In the genomic region with DNA sequence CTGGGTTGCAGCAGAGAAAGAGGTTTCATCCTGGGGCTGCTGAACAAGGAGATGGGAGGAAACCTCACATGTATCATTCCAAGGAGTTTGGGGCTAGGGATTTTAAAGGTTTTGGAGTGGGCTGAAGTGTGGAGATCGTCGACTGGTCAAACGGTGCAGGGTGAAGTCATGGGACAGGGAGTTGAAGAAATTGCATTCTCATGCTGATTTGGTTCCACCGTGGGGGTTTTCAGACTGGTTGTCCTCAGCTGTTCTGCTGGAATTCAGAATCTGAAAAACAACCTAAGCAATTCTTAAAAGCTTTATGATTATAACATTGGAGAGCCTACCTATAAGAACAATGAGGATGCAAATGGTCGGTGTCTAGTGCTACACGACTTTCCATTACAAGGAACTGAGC, we compare ENCODE assay signal across 26 cellular contexts.
DNase-seq lines count a peak whose midpoint lies in the region; ATAC-seq, FAIRE-seq and TF ChIP-seq lines count a peak whose summit lies in the region.
"Had no signal": no experiment of that assay in that cellular context is flagged by ENCODE, and none has a peak within 500 bp of the region (broad histone marks: within the 10 kb centered on the region; RNA-seq: fewer than 3 reads in every experiment).

No MANE protein-coding gene starts in this region.

- no peak overlapping the region for H4K5ac ChIP-seq in H1 (ENCODE audit: insufficient read length, low read depth, low read length)

- no peaks in the 10 kb centered on the region for H3K9me2 ChIP-seq in PC-3 (replicated peaks; ENCODE audit: low read length)

- no peak overlapping the region for H3K56ac ChIP-seq in H1 (replicated peaks; ENCODE audit: insufficient read length, low read depth, low read length)

- H3K14ac ChIP-seq in H1 (ENCODE audit: insufficient read length) = no peak overlapping the region

- POLR2A ChIA-PET in PC-3 (lab: Charles Lee; ENCODE audit: unreplicated experiment) = no interaction called here
- POLR2A ChIA-PET in H1 (lab: Charles Lee; ENCODE audit: partially characterized antibody) = no interaction called here

- H3K27me3 ChIP-seq in PC-3 (ENCODE audit: low read length) (no peaks in the 10 kb centered on the region), H1 (replicated peaks in 1 of 4; ENCODE audit: control insufficient read depth in 3 of 4, extremely low read depth in 1 of 4, insufficient read depth in 3 of 4, low read length in 3 of 4) (peaks cover 19 to 45% (median 40%) of the 10 kb centered on the region in 4 experiments), left ventricle myocardium inferior (ENCODE audit: low read depth) (no peaks in the 10 kb centered on the region), aorta (ENCODE audit: control insufficient read depth in 1 of 2, insufficient read depth in 2 of 2, low read length in 1 of 2) (no peaks in the 10 kb centered on the region)
- H3K27me3 ChIP-seq: BLaER1 had no signal

- no peaks in the 10 kb centered on the region for H3K79me2 ChIP-seq in PC-3 (ENCODE audit: low read length)
- no peaks in the 10 kb centered on the region for H3K79me2 ChIP-seq in H1 (ENCODE audit: control insufficient read depth in 1 of 2, insufficient read depth in 2 of 2, low read length in 2 of 2)

- H3K9me3 ChIP-seq in PC-3 (ENCODE audit: low read length) = no peaks in the 10 kb centered on the region
- H3K9me3 ChIP-seq in H1 (ENCODE audit: insufficient read depth in 2 of 2, low read depth in 1 of 2, low read length in 1 of 2) = no peaks in the 10 kb centered on the region
- H3K9me3 ChIP-seq in left ventricle myocardium inferior (replicated peaks) = no peaks in the 10 kb centered on the region
- no peaks in the 10 kb centered on the region for H3K9me3 ChIP-seq in aorta (ENCODE audit: control insufficient read depth, low read length)
- H3K9me3 ChIP-seq: BLaER1, Caco-2 had no signal

- H3K23me2 ChIP-seq in H1 (ENCODE audit: low read depth, low read length) = no peaks in the 10 kb centered on the region

- no peak overlapping the region for H2BK12ac ChIP-seq in H1 (ENCODE audit: low read depth, low read length)

- no peaks in the 10 kb centered on the region for H3K79me1 ChIP-seq in H1 (ENCODE audit: low read depth, low read length)

- H3K4me2 ChIP-seq in PC-3 (ENCODE audit: low read length) = peak overlapping the region; percentile 58
- peak overlapping the region in 1 of 2 experiments; percentile 30; a peak in 1 of 4 replicates for H3K4me2 ChIP-seq in H1 (ENCODE audit: insufficient read depth in 1 of 2, low read depth in 2 of 2, low read length in 2 of 2)
- H3K4me2 ChIP-seq: BLaER1, KMS-11 had no signal

- intact Hi-C loops in PC-3 (cut with micrococcal nuclease) (no loop called here), left ventricle myocardium inferior (cut with micrococcal nuclease) (no loop called here), aorta (cut with DNase I) (loop anchor here in 1 of 2 donors (10.0 kb wide), 1 partner anchor 113 kb away; no protein-coding TSS in a partner anchor)

- H3K4me3 ChIP-seq in PC-3 (ENCODE audit: low read length) = no peak overlapping the region
- no peak overlapping the region for H3K4me3 ChIP-seq in H1 (ENCODE audit: extremely low read depth in 1 of 4, insufficient read depth in 2 of 4, low read depth in 3 of 4, low read length in 4 of 4)
- no peak overlapping the region for H3K4me3 ChIP-seq in fibroblast of the aortic adventitia (ENCODE audit: low read depth, low read length)
- H3K4me3 ChIP-seq in left ventricle myocardium inferior = no peak overlapping the region
- H3K4me3 ChIP-seq in aorta (ENCODE audit: low read length in 2 of 2) = no peak overlapping the region
- H3K4me3 ChIP-seq: BLaER1, SK-N-MC had no signal

- TF ChIP-seq CTCF in PC-3 (conservative IDR thresholded peaks at IDR 0.05; ENCODE audit: low read depth, low read length) = no peak
- TF ChIP-seq CTCF in H1 (IDR thresholded peaks at IDR 0.05; ENCODE audit: control extremely low read depth in 1 of 3, insufficient read depth in 1 of 3, low read depth in 1 of 3, low read length in 3 of 3) = no peak
- no peak for TF ChIP-seq CTCF in fibroblast of the aortic adventitia (IDR thresholded peaks at IDR 0.05; ENCODE audit: insufficient read depth, low read length)
- no peak for TF ChIP-seq CTCF in left ventricle myocardium inferior (IDR thresholded peaks at IDR 0.05; ENCODE audit: borderline replicate concordance)

- H2AFZ ChIP-seq in PC-3 (ENCODE audit: low read length) = no peak overlapping the region
- no peak overlapping the region for H2AFZ ChIP-seq in H1 (ENCODE audit: low read length)

- peak; percentile 70 for FAIRE-seq in H1 (lab: Jason Lieb, UNC)
- FAIRE-seq: GM12891, GM18507, GM19239, HTR-8/SVneo had no signal

- H3K9ac ChIP-seq in PC-3 (ENCODE audit: low read length) = peak overlapping the region; percentile 43
- H3K9ac ChIP-seq in H1 (replicated peaks in 1 of 4; ENCODE audit: extremely low read depth in 1 of 4, low read depth in 3 of 4, low read length in 3 of 4) = no peak overlapping the region
- H3K9ac ChIP-seq: BLaER1, KMS-11 had no signal

- H2BK120ac ChIP-seq in H1 (replicated peaks; ENCODE audit: low read depth, low read length) = no peak overlapping the region

- TF ChIP-seq RAD21 in H1 (IDR thresholded peaks at IDR 0.05 in 1 of 2, conservative IDR thresholded peaks at IDR 0.05 in 1 of 2; ENCODE audit: low read depth in 2 of 2, low read length in 2 of 2) = no peak

- no peak overlapping the region for H2BK20ac ChIP-seq in H1 (ENCODE audit: low read length)

- H3K36me3 ChIP-seq in PC-3 (ENCODE audit: low read depth, low read length) (no peaks in the 10 kb centered on the region), H1 (ENCODE audit: control insufficient read depth in 2 of 4, insufficient read depth in 4 of 4, low read length in 3 of 4) (no peaks in the 10 kb centered on the region), left ventricle myocardium inferior (no peaks in the 10 kb centered on the region), aorta (ENCODE audit: control insufficient read depth in 1 of 2, insufficient read depth in 2 of 2, low read length in 1 of 2) (no peaks in the 10 kb centered on the region)
- H3K36me3 ChIP-seq: BLaER1 had no signal

- H3K4ac ChIP-seq in H1 (replicated peaks; ENCODE audit: insufficient read length, low read depth, low read length) = no peak overlapping the region

- H2BK15ac ChIP-seq in H1 (ENCODE audit: low read length) = no peak overlapping the region

- 66% methylated on average over 6 of the region's 6 CpGs; no CpG with 5 or more reads in 1 of the 2 experiments for WGBS in H1 (ENCODE audit: extremely low coverage in 1 of 2, insufficient coverage in 1 of 2, insufficient read length in 1 of 2, insufficient replicate concordance in 2 of 2, low coverage in 1 of 2, low lambda C conversion rate in 2 of 2, missing lambda C conversion rate in 1 of 2), 2 experiments
- WGBS in aorta, 2 donors = 44% methylated on average over 6 of the region's 6 CpGs

- no TSS peak for BruUV-seq in PC-3 (replicated peaks; lab: Mats Ljungman, UMichigan)

- H2AK5ac ChIP-seq in H1 (ENCODE audit: low read depth, low read length) = no peak overlapping the region

- no peak overlapping the region for H3K23ac ChIP-seq in H1 (ENCODE audit: insufficient read length)

- CTCF ChIA-PET in PC-3 (lab: Charles Lee) = interaction anchor here (1.0 kb wide), 1 partner anchor 106 kb away, joined by 4 read pairs; no protein-coding TSS in a partner anchor
- CTCF ChIA-PET in H1 (lab: Charles Lee; ENCODE audit: partially characterized antibody) = no interaction called here

- H3K18ac ChIP-seq in H1 (ENCODE audit: extremely low read depth, low read length) = no peak overlapping the region

- no peak overlapping the region for H2BK5ac ChIP-seq in H1 (ENCODE audit: low read depth, low read length)

- H3K4me1 ChIP-seq in PC-3 (ENCODE audit: insufficient read depth, low read length) (peaks cover 48% of the 10 kb centered on the region), H1 (replicated peaks in 1 of 4; ENCODE audit: control insufficient read depth in 3 of 4, insufficient read depth in 4 of 4, low read length in 3 of 4) (peaks cover 2 to 8% (median 3%) of the 10 kb centered on the region in 4 experiments; a peak in 3 of 7 replicates), left ventricle myocardium inferior (no peaks in the 10 kb centered on the region), aorta (ENCODE audit: control insufficient read depth in 1 of 2, insufficient read depth in 2 of 2, low read length in 2 of 2) (peaks cover 0 to 1% of the 10 kb centered on the region in 2 donors)
- H3K4me1 ChIP-seq: BLaER1, Caco-2 had no signal

- no peak for TF ChIP-seq POLR2A in H1 (IDR thresholded peaks at IDR 0.05; ENCODE audit: control extremely low read depth in 1 of 2, low read depth in 2 of 2, low read length in 2 of 2)

- H3F3A ChIP-seq in PC-3 (ENCODE audit: low read length, unreplicated experiment) = no peaks in the 10 kb centered on the region

- H3K27ac ChIP-seq in PC-3 (ENCODE audit: low read length) (peak overlapping the region; percentile 97), H1 (ENCODE audit: low read depth, low read length) (no peak overlapping the region), left ventricle myocardium inferior (replicated peaks) (no peak overlapping the region), aorta (ENCODE audit: low read depth in 1 of 2, low read length in 2 of 2) (no peak overlapping the region)
- H3K27ac ChIP-seq: BLaER1, KMS-11, SK-N-MC had no signal

- TF ChIP-seq EP300 in H1 (IDR thresholded peaks at IDR 0.05; ENCODE audit: borderline replicate concordance in 1 of 2, low read depth in 2 of 2, low read length in 2 of 2) = no peak

- ATAC-seq in PC-3 = no peak
- no peak for ATAC-seq in GM21447 (IDR thresholded peaks at IDR 0.05; ENCODE audit: unreplicated experiment)
- ATAC-seq in aorta (ENCODE audit: low FRiP score) = no peak

- H4K91ac ChIP-seq in H1 (replicated peaks; ENCODE audit: insufficient read length, low read length) = no peak overlapping the region

- no peak overlapping the region for H4K8ac ChIP-seq in H1 (ENCODE audit: extremely low read depth, insufficient read depth, low read length)

- DNase-seq in PC-3 (no peak), H1 (ENCODE audit: low read depth in 1 of 2, low spot score in 2 of 2) (no peak), fibroblast of the aortic adventitia (ENCODE audit: low read depth) (peak; percentile 59), left ventricle myocardium inferior (no peak), aorta (no peak), RPMI8226 (no peak)
- DNase-seq: ACHN; Caco-2; CD4-positive, alpha-beta memory T cell; DND-41; H9; NCI-H1105 treated with DMSO at 0.1 percent for 48 hours; NCI-H1694; NCI-H2081; NCI-H2171; NCI-H524 treated with DMSO at 0.1 percent for 48 hours; NCI-H82; SHP77 treated with DMSO at 0.1 percent for 48 hours had no signal

- H4K20me1 ChIP-seq in PC-3 (ENCODE audit: low read length) (no peaks in the 10 kb centered on the region), H1 (replicated peaks in 1 of 2; ENCODE audit: control insufficient read depth in 1 of 2, insufficient read depth in 2 of 2, low read length in 2 of 2) (no peaks in the 10 kb centered on the region)
- H4K20me1 ChIP-seq: BLaER1 had no signal

TF ChIP-seq in H1, 55 proteins besides CTCF, POLR2A, EP300 and RAD21:
- TF ChIP-seq CHD1 (IDR thresholded peaks at IDR 0.05; ENCODE audit: low read depth, low read length) (no peak), SP1 (IDR thresholded peaks at IDR 0.05; ENCODE audit: low read depth, low read length) (no peak), PHF8 (conservative IDR thresholded peaks at IDR 0.05; ENCODE audit: low read depth, low read length) (no peak), KDM4A (IDR thresholded peaks at IDR 0.05; ENCODE audit: low read depth, low read length, severe bottlenecking) (no peak)
